13 cellular contexts compared by ENCODE assay signal in genomic region chr3:50050361-50050760, GRCh38. TPM values are rescaled to one million over a fixed set of nuclear protein-coding genes. Genes with fewer than 3 reads are reported as not detected.
DNase-seq lines count a peak whose midpoint lies in the region; ATAC-seq and TF ChIP-seq lines count a peak whose summit lies in the region.
"Had no signal": no experiment of that assay in that cellular context is flagged by ENCODE, and none has a peak within 500 bp of the region (broad histone marks: within the 10 kb centered on the region; RNA-seq: fewer than 3 reads in every experiment).

No MANE protein-coding gene starts in this region.

- H3K4me1 ChIP-seq in adrenal gland (replicated peaks in 1 of 2) = peaks cover 0 to 6% of the 10 kb centered on the region in 2 donors

- CTCF ChIA-PET in WTC11 (lab: Charles Lee) = interaction anchor here (1.4 kb wide), 1 partner anchor 120 kb away, joined by 4 read pairs; no protein-coding TSS in a partner anchor

- H3K27me3 ChIP-seq in adrenal gland = no peaks in the 10 kb centered on the region
- H3K27me3 ChIP-seq: neutrophil had no signal

- peaks cover 0 to 41% of the 10 kb centered on the region in 2 donors for H3K36me3 ChIP-seq in adrenal gland (replicated peaks in 1 of 2)

- POLR2A ChIA-PET in WTC11 (lab: Charles Lee) = interaction anchor here (0.7 kb wide), 1 partner anchor 57 kb away, joined by 7 read pairs; no protein-coding TSS in a partner anchor

- DNase-seq in EH (ENCODE audit: low read depth) (peak; percentile 80), NCI-H146 treated with DMSO at 0.1 percent for 48 hours (lab: John Stamatoyannopoulos, UW; ENCODE audit: unreplicated experiment) (peak; percentile 47), chondrocyte (ENCODE audit: low spot score) (no peak), non-pigmented ciliary epithelial cell (ENCODE audit: low read depth) (peak; percentile 48), WTC11 (ENCODE audit: low spot score) (no peak), adrenal gland (no peak), CD14-positive monocyte (ENCODE audit: low spot score) (no peak)
- DNase-seq: activated CD8-positive, alpha-beta T cell treated with anti-CD3 and anti-CD28 coated beads for 36 hours; KG1; left cardiac atrium; stimulated activated CD4-positive, alpha-beta T cell treated with anti-CD3 and anti-CD28 coated beads, Interleukin-4, amount 100 ng/mL, for 4 hours had no signal

- no peak for ATAC-seq in WTC11
- ATAC-seq in HG03139 (IDR thresholded peaks at IDR 0.05; ENCODE audit: unreplicated experiment) = no peak
- ATAC-seq: activated CD8-positive, alpha-beta T cell treated with anti-CD3 and anti-CD28 coated beads for 36 hours had no signal

- peaks cover 13% of the 10 kb centered on the region for H3K4me1 Mint-ChIP-seq in chondrocyte (ENCODE audit: low read depth)
- H3K4me1 Mint-ChIP-seq in WTC11 = no peaks in the 10 kb centered on the region
- H3K4me1 Mint-ChIP-seq in CD14-positive monocyte = no peaks in the 10 kb centered on the region

- no peaks in the 10 kb centered on the region for H3K9me3 ChIP-seq in adrenal gland (replicated peaks in 1 of 3)
- H3K9me3 ChIP-seq: neutrophil had no signal

- H3K36me3 Mint-ChIP-seq in chondrocyte (ENCODE audit: low read depth) (peaks cover 22% of the 10 kb centered on the region), WTC11 (peaks cover 37% of the 10 kb centered on the region), CD14-positive monocyte (peaks cover 61 to 92% of the 10 kb centered on the region in 2 donors)

- no peak overlapping the region for H3K4me3 Mint-ChIP-seq in chondrocyte (ENCODE audit: unreplicated experiment)
- no peak overlapping the region for H3K4me3 Mint-ChIP-seq in WTC11
- no peak overlapping the region for H3K4me3 Mint-ChIP-seq in CD14-positive monocyte
- H3K4me3 Mint-ChIP-seq: activated CD8-positive, alpha-beta T cell treated with anti-CD3 and anti-CD28 coated beads for 36 hours had no signal

- TF ChIP-seq POLR2A in adrenal gland (IDR thresholded peaks at IDR 0.05) = no peak

- TF ChIP-seq CTCF in chondrocyte (IDR thresholded peaks at IDR 0.05) (no peak), WTC11 (IDR thresholded peaks at IDR 0.05) (no peak), adrenal gland (IDR thresholded peaks at IDR 0.05) (no peak), CD14-positive monocyte (IDR thresholded peaks at IDR 0.05) (no peak)

- H3K9me3 Mint-ChIP-seq in chondrocyte (ENCODE audit: low read depth) (no peaks in the 10 kb centered on the region), WTC11 (no peaks in the 10 kb centered on the region), CD14-positive monocyte (no peaks in the 10 kb centered on the region)
- H3K9me3 Mint-ChIP-seq: activated CD8-positive, alpha-beta T cell treated with anti-CD3 and anti-CD28 coated beads for 36 hours had no signal

- no peaks in the 10 kb centered on the region for H3K27me3 Mint-ChIP-seq in chondrocyte (ENCODE audit: low read depth)
- H3K27me3 Mint-ChIP-seq in WTC11 (ENCODE audit: low read depth) = no peaks in the 10 kb centered on the region
- H3K27me3 Mint-ChIP-seq in CD14-positive monocyte (ENCODE audit: low read depth in 3 of 3) = no peaks in the 10 kb centered on the region
- H3K27me3 Mint-ChIP-seq: activated CD8-positive, alpha-beta T cell treated with anti-CD3 and anti-CD28 coated beads for 36 hours had no signal

- no peak overlapping the region for H3K27ac ChIP-seq in adrenal gland
- H3K27ac ChIP-seq: neutrophil had no signal

- H3K4me3 ChIP-seq in adrenal gland = no peak overlapping the region

- intact Hi-C loops in adrenal gland (cut with DNase I) = no loop called here
- intact Hi-C loops in CD14-positive monocyte (cut with micrococcal nuclease) = no loop called here

- H3K27ac Mint-ChIP-seq in chondrocyte (ENCODE audit: unreplicated experiment) = peak overlapping the region; percentile 33
- no peak overlapping the region for H3K27ac Mint-ChIP-seq in WTC11
- no peak overlapping the region for H3K27ac Mint-ChIP-seq in CD14-positive monocyte

TF ChIP-seq in WTC11, 78 proteins besides CTCF, POLR2A, EP300 and RAD21 (continues in another document):
- TF ChIP-seq E2F1 (CRISPR knock-in tag; IDR thresholded peaks at IDR 0.05) = no peak
- no peak for TF ChIP-seq ZMAT4 (CRISPR knock-in tag; IDR thresholded peaks at IDR 0.05)
- no peak for TF ChIP-seq ZNF317 (CRISPR knock-in tag; IDR thresholded peaks at IDR 0.05; ENCODE audit: borderline replicate concordance, low read depth)
- no peak for TF ChIP-seq RELA (CRISPR knock-in tag; IDR thresholded peaks at IDR 0.05; ENCODE audit: borderline replicate concordance)
- no peak for TF ChIP-seq FOXP1 (CRISPR knock-in tag; IDR thresholded peaks at IDR 0.05; ENCODE audit: borderline replicate concordance)
- TF ChIP-seq ARID4B (CRISPR knock-in tag; IDR thresholded peaks at IDR 0.05; ENCODE audit: borderline replicate concordance) = no peak
- TF ChIP-seq MLX (CRISPR knock-in tag; IDR thresholded peaks at IDR 0.05) = no peak
- no peak for TF ChIP-seq USF1 (CRISPR knock-in tag; IDR thresholded peaks at IDR 0.05)
- TF ChIP-seq CREM (CRISPR knock-in tag; IDR thresholded peaks at IDR 0.05) = no peak
- TF ChIP-seq HMGA2 (CRISPR knock-in tag; IDR thresholded peaks at IDR 0.05) = no peak

RNA-seq across cellular contexts. Expression of gene RBM5, which starts 38.4 kb away (rescaled TPM):
- total RNA-seq in chondrocyte (119 to 147 TPM (median 127 TPM) in 3 replicates), WTC11 (2021) (88.0 to 92.3 TPM (median 92.1 TPM) in 3 replicates), adrenal gland (100 to 1,000 TPM in 6 of 8 donors, 10 to 100 TPM in 2; 51.9 to 224 (median 115) TPM)
- polyA plus RNA-seq in adrenal gland (100 to 1,000 TPM; 108 to 152 (median 110) TPM), CD14-positive monocyte (10 to 100 TPM in 1 of 2 donors, 1 to 10 TPM in 1; 9.7 to 18.5 TPM)

Comparison
In these comparisons a context has a peak if more than half of its experiments do, and no peak if none do; other contexts are left out.
1. DNase-seq: peak in EH (single experiment), NCI-H146 treated with DMSO at 0.1 percent for 48 hours (single experiment) and non-pigmented ciliary epithelial cell (single experiment); none in chondrocyte (single experiment), WTC11 (single experiment), adrenal gland (0 of 7) and CD14-positive monocyte (single experiment).